Comparison of ENCODE assay signal across 7 cellular contexts in the genomic region with DNA sequence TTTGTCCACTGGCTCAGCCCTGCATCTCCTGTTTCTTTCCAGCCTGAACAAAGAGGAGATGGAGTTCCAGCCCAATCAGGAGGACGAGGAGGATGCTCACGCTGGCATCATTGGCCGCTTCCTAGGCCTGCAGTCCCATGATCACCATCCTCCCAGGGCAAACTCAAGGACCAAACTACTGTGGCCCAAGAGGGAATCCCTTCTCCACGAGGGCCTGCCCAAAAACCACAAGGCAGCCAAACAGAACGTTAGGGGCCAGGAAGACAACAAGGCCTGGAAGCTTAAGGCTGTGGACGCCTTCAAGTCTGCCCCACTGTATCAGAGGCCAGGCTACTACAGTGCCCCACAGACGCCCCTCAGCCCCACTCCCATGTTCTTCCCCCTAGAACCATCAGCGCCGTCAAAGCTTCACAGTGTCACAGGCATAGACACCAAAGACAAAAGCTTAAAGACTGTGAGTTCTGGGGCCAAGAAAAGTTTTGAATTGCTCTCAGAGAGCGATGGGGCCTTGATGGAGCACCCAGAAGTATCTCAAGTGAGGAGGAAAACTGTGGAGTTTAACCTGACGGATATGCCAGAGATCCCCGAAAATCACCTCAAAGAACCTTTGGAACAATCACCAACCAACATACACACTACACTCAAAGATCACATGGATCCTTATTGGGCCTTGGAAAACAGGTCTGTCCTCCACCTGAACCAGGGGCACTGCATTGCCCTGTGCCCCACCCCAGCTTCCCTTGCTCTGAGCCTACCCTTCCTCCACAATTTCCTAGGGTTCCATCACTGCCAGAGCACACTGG. TPM values are rescaled to one million over a fixed set of nuclear protein-coding genes. Genes with fewer than 3 reads are reported as not detected.
DNase-seq lines count a peak whose midpoint lies in the region; ATAC-seq, FAIRE-seq and TF ChIP-seq lines count a peak whose summit lies in the region.
"Had no signal": no experiment of that assay in that cellular context is flagged by ENCODE, and none has a peak within 500 bp of the region (broad histone marks: within the 10 kb centered on the region; RNA-seq: fewer than 3 reads in every experiment).

No MANE protein-coding gene starts in this region.

- ATAC-seq in stimulated activated memory B cell treated with anti-CD40 and anti-IgM and Interleukin-4, amounts not matched to agents 10 μg/mL and 1 μg/mL and 100 μg/mL, for 72 hours = no peak
- ATAC-seq in HG03025 (IDR thresholded peaks at IDR 0.05; ENCODE audit: low FRiP score, unreplicated experiment) = no peak

- peak overlapping the region; percentile 73 for H3K4me3 Mint-ChIP-seq in stimulated activated memory B cell treated with anti-CD40 and anti-IgM and Interleukin-4, amounts not matched to agents 10 μg/mL and 1 μg/mL and 100 μg/mL, for 72 hours

- H3K27me3 Mint-ChIP-seq in stimulated activated memory B cell treated with anti-CD40 and anti-IgM and Interleukin-4, amounts not matched to agents 10 μg/mL and 1 μg/mL and 100 μg/mL, for 72 hours = no peaks in the 10 kb centered on the region

- H3K36me3 Mint-ChIP-seq in stimulated activated memory B cell treated with anti-CD40 and anti-IgM and Interleukin-4, amounts not matched to agents 10 μg/mL and 1 μg/mL and 100 μg/mL, for 72 hours = peaks cover 45% of the 10 kb centered on the region

- DNase-seq in SK-MEL-5 (ENCODE audit: low read depth, low spot score) = peak; percentile 37
- peak; percentile 83 for DNase-seq in fibroblast of gingiva (ENCODE audit: low read depth)
- DNase-seq in GM12891 (ENCODE audit: insufficient read length, low spot score) = no peak
- no peak for DNase-seq in 8988T

- in situ Hi-C loops in SK-MEL-5 (cut with HindIII; ENCODE audit: low pct_unique_long_range_greater_than_20kb, low sequenced_read_pairs) = no loop called here

- H3K27ac Mint-ChIP-seq in stimulated activated memory B cell treated with anti-CD40 and anti-IgM and Interleukin-4, amounts not matched to agents 10 μg/mL and 1 μg/mL and 100 μg/mL, for 72 hours = peak overlapping the region; percentile 88

- H3K9me3 Mint-ChIP-seq in stimulated activated memory B cell treated with anti-CD40 and anti-IgM and Interleukin-4, amounts not matched to agents 10 μg/mL and 1 μg/mL and 100 μg/mL, for 72 hours = no peaks in the 10 kb centered on the region

- TF ChIP-seq POLR2A in GM12891 (IDR thresholded peaks at IDR 0.05; ENCODE audit: low read depth, low read length) = no peak

- FAIRE-seq in GM12891 (lab: Jason Lieb, UNC) = no peak
- FAIRE-seq: pancreas had no signal

- H3K4me1 Mint-ChIP-seq in stimulated activated memory B cell treated with anti-CD40 and anti-IgM and Interleukin-4, amounts not matched to agents 10 μg/mL and 1 μg/mL and 100 μg/mL, for 72 hours = peaks cover 49% of the 10 kb centered on the region

TF ChIP-seq in GM12891, 5 proteins besides CTCF, POLR2A, EP300 and RAD21:
- TF ChIP-seq PAX5 (IDR thresholded peaks at IDR 0.05; ENCODE audit: insufficient read depth, low read length, severe bottlenecking) (no peak), SPI1 (IDR thresholded peaks at IDR 0.05; ENCODE audit: low read depth, low read length) (no peak), POU2F2 (IDR thresholded peaks at IDR 0.05; ENCODE audit: low read depth, low read length) (no peak), POLR2AphosphoS5 (IDR thresholded peaks at IDR 0.05; ENCODE audit: low read depth, low read length) (no peak), TAF1 (IDR thresholded peaks at IDR 0.05; ENCODE audit: low read depth, low read length) (no peak)

RNA-seq across cellular contexts. Expression of a gene that starts 5.0 kb away (rescaled TPM):
- total RNA-seq in SK-MEL-5 (2014; rRNA removed; shearing (Covaris generic)) = 1,001 and 1,103 TPM in 2 replicates
- polyA plus RNA-seq in SK-MEL-5 (2015; cell fraction: cytosol; rRNA removed) = 4,572 and 4,628 TPM in 2 replicates
- 450 and 590 TPM in 2 replicates for polyA plus RNA-seq in SK-MEL-5 (2015; cell fraction: nucleus; rRNA removed)
- 1,402 TPM for polyA plus RNA-seq in GM12891 (2012; ENCODE audit: low read depth, missing spikeins)

RNA-seq across cellular contexts. Expression of a gene that starts 12.3 kb away (rescaled TPM):
- total RNA-seq in SK-MEL-5 (2014; rRNA removed; shearing (Covaris generic)) = 47.8 and 50.6 TPM in 2 replicates
- polyA plus RNA-seq in SK-MEL-5 (2015; cell fraction: cytosol; rRNA removed) = 31.0 and 38.6 TPM in 2 replicates
- 686 and 695 TPM in 2 replicates for polyA plus RNA-seq in SK-MEL-5 (2015; cell fraction: nucleus; rRNA removed)
- polyA plus RNA-seq in GM12891 (2012; ENCODE audit: low read depth, missing spikeins) = 1.4 TPM

RNA-seq across cellular contexts. Expression of a gene that starts 45.0 kb away (rescaled TPM):
- 6.1 and 6.8 TPM in 2 replicates for total RNA-seq in SK-MEL-5 (2014; rRNA removed; shearing (Covaris generic))
- polyA plus RNA-seq in SK-MEL-5 (2015; cell fraction: cytosol; rRNA removed) = 20.9 and 24.4 TPM in 2 replicates
- 6.1 and 14.8 TPM in 2 replicates for polyA plus RNA-seq in SK-MEL-5 (2015; cell fraction: nucleus; rRNA removed)
- polyA plus RNA-seq in GM12891 (2012; ENCODE audit: low read depth, missing spikeins) = 0.12 TPM

Comparison
In these comparisons a context has a peak if more than half of its experiments do, and no peak if none do; other contexts are left out.
1. DNase-seq: peak in SK-MEL-5 (single experiment) and fibroblast of gingiva (single experiment); none in GM12891 (single experiment) and 8988T (single experiment).